ENCODE assay signal across 23 cellular contexts in genomic region chr17:38577645-38578173, GRCh38. TPM values are rescaled to one million over a fixed set of nuclear protein-coding genes. Genes with fewer than 3 reads are reported as not detected.
A peak's percentile ranks its signal among the peaks of the same experiment; 100 is the strongest.
DNase-seq lines count a peak whose midpoint lies in the region; ATAC-seq, FAIRE-seq and TF ChIP-seq lines count a peak whose summit lies in the region.
"Had no signal": no experiment of that assay in that cellular context is flagged by ENCODE, and none has a peak within 500 bp of the region (broad histone marks: within the 10 kb centered on the region; RNA-seq: fewer than 3 reads in every experiment).

No MANE protein-coding gene starts in this region.

- whole genome bisulfite sequencing in small intestine, 3 donors = 34 to 43% (median 40%) methylated on average over 11 to 12 of the region's 12 CpGs

- peak overlapping the region; percentile 19 for H3K4me3 Mint-ChIP-seq in chondrocyte (ENCODE audit: unreplicated experiment)
- H3K4me3 Mint-ChIP-seq in naive B cell = peak overlapping the region in 6 of 8 donors; percentile 9 to 77 (median 27)
- no peak overlapping the region for H3K4me3 Mint-ChIP-seq in activated T-helper 2 cell treated with anti-CD3 and anti-CD28 coated beads, Interferon-gamma antibody, Interleukin-2, Interleukin-4, amounts not matched to agents 10 μg/mL and 5 μg/mL and 100 μg/mL, durations not matched to agents 14 hours and 24 hours and 36 hours (ENCODE audit: low read depth)
- H3K4me3 Mint-ChIP-seq: activated naive CD4-positive, alpha-beta T cell treated with anti-CD3 and anti-CD28 coated beads, Interleukin-2, amount 10 ng/mL, durations not matched to agents 7 days and 5 days had no signal

- H3K4me1 Mint-ChIP-seq in chondrocyte (ENCODE audit: low read depth) (peaks cover 31% of the 10 kb centered on the region), naive B cell (peaks cover 16 to 21% (median 17%) of the 10 kb centered on the region in 3 donors)
- no peaks in the 10 kb centered on the region for H3K4me1 Mint-ChIP-seq in activated T-helper 2 cell treated with anti-CD3 and anti-CD28 coated beads, Interferon-gamma antibody, Interleukin-2, Interleukin-4, amounts not matched to agents 10 μg/mL and 5 μg/mL and 100 μg/mL, durations not matched to agents 14 hours and 24 hours and 36 hours (ENCODE audit: low read depth)

- no peak overlapping the region for H3K27ac Mint-ChIP-seq in chondrocyte (ENCODE audit: unreplicated experiment)
- H3K27ac Mint-ChIP-seq in naive B cell = no peak overlapping the region
- H3K27ac Mint-ChIP-seq in activated T-helper 2 cell treated with anti-CD3 and anti-CD28 coated beads, Interferon-gamma antibody, Interleukin-2, Interleukin-4, amounts not matched to agents 10 μg/mL and 5 μg/mL and 100 μg/mL, durations not matched to agents 14 hours and 24 hours and 36 hours = no peak overlapping the region
- H3K27ac Mint-ChIP-seq: activated naive CD4-positive, alpha-beta T cell treated with anti-CD3 and anti-CD28 coated beads, Interleukin-2, amount 10 ng/mL, durations not matched to agents 7 days and 5 days; CD8-positive, alpha-beta memory T cell; naive thymus-derived CD4-positive, alpha-beta T cell had no signal

- no peaks in the 10 kb centered on the region for H3K9me3 Mint-ChIP-seq in chondrocyte (ENCODE audit: low read depth)
- H3K9me3 Mint-ChIP-seq in naive B cell = peaks cover 0 to 1% (median 0%) of the 10 kb centered on the region in 7 donors
- no peaks in the 10 kb centered on the region for H3K9me3 Mint-ChIP-seq in activated T-helper 2 cell treated with anti-CD3 and anti-CD28 coated beads, Interferon-gamma antibody, Interleukin-2, Interleukin-4, amounts not matched to agents 10 μg/mL and 5 μg/mL and 100 μg/mL, durations not matched to agents 14 hours and 24 hours and 36 hours
- H3K9me3 Mint-ChIP-seq: activated naive CD4-positive, alpha-beta T cell treated with anti-CD3 and anti-CD28 coated beads, Interleukin-2, amount 10 ng/mL, durations not matched to agents 7 days and 5 days; CD8-positive, alpha-beta memory T cell had no signal

- H3K9me3 ChIP-seq in left ventricle myocardium inferior (replicated peaks) (no peaks in the 10 kb centered on the region), small intestine (ENCODE audit: control insufficient read depth, low read depth) (no peaks in the 10 kb centered on the region)
- H3K9me3 ChIP-seq: colonic mucosa, thyroid gland had no signal

- H3K4me1 ChIP-seq in left ventricle myocardium inferior (peaks cover 20% of the 10 kb centered on the region), small intestine (ENCODE audit: control insufficient read depth in 2 of 2, insufficient read depth in 1 of 2, low read depth in 1 of 2, low read length in 1 of 2) (no peaks in the 10 kb centered on the region)
- H3K4me1 ChIP-seq: colonic mucosa had no signal

- no peak for FAIRE-seq in small intestine (lab: Jason Lieb, UNC)
- FAIRE-seq: frontal cortex, TTC549 had no signal

- TF ChIP-seq CTCF in left ventricle myocardium inferior (IDR thresholded peaks at IDR 0.05; ENCODE audit: borderline replicate concordance) = no peak
- TF ChIP-seq CTCF in chondrocyte (IDR thresholded peaks at IDR 0.05) = no peak
- TF ChIP-seq CTCF in GM20000 (IDR thresholded peaks at IDR 0.05; ENCODE audit: extremely low read depth, missing control alignments) = no peak

- H3K36me3 Mint-ChIP-seq in chondrocyte (ENCODE audit: low read depth) (no peaks in the 10 kb centered on the region), naive B cell (peaks cover 0 to 11% of the 10 kb centered on the region in 2 donors)
- H3K36me3 Mint-ChIP-seq in activated T-helper 2 cell treated with anti-CD3 and anti-CD28 coated beads, Interferon-gamma antibody, Interleukin-2, Interleukin-4, amounts not matched to agents 10 μg/mL and 5 μg/mL and 100 μg/mL, durations not matched to agents 14 hours and 24 hours and 36 hours (ENCODE audit: low read depth) = no peaks in the 10 kb centered on the region
- H3K36me3 Mint-ChIP-seq: activated naive CD4-positive, alpha-beta T cell treated with anti-CD3 and anti-CD28 coated beads, Interleukin-2, amount 10 ng/mL, durations not matched to agents 7 days and 5 days had no signal

- no peak for DNase-seq in left ventricle myocardium inferior
- DNase-seq in cardiac septum (ENCODE audit: low spot score) = no peak
- no peak for DNase-seq in chondrocyte (ENCODE audit: low spot score)
- no peak for DNase-seq in naive B cell
- no peak for DNase-seq in GM20000 (ENCODE audit: low spot score)
- no peak for DNase-seq in activated T-helper 2 cell treated with anti-CD3 and anti-CD28 coated beads, Interferon-gamma antibody, Interleukin-2, Interleukin-4, amounts not matched to agents 10 μg/mL and 5 μg/mL and 100 μg/mL, durations not matched to agents 14 hours and 24 hours and 36 hours (ENCODE audit: low spot score)
- no peak for DNase-seq in small intestine
- DNase-seq: activated CD4-positive, alpha-beta T cell treated with anti-CD3 and anti-CD28 coated beads, Interleukin-2, amount 50 U/mL, for 48 hours; activated naive CD4-positive, alpha-beta T cell treated with anti-CD3 and anti-CD28 coated beads, Interleukin-2, amount 10 ng/mL, durations not matched to agents 7 days and 5 days; CD8-positive, alpha-beta memory T cell; colonic mucosa; naive thymus-derived CD4-positive, alpha-beta T cell; NCI-H2029 treated with DMSO at 0.1 percent for 48 hours; NCI-H748 treated with DMSO at 0.1 percent for 48 hours; thyroid gland had no signal

- peak overlapping the region; percentile 47 for H3K4me3 ChIP-seq in left ventricle myocardium inferior
- H3K4me3 ChIP-seq in small intestine (ENCODE audit: low read depth in 1 of 2, low read length in 2 of 2) = no peak overlapping the region
- H3K4me3 ChIP-seq: colonic mucosa, thyroid gland had no signal

- H3K27ac ChIP-seq in left ventricle myocardium inferior (replicated peaks) = no peak overlapping the region
- H3K27ac ChIP-seq in temporal lobe (ENCODE audit: low read depth, low read length) = peak overlapping the region; percentile 48
- no peak overlapping the region for H3K27ac ChIP-seq in small intestine (ENCODE audit: low read depth in 1 of 2, low read length in 1 of 2)
- H3K27ac ChIP-seq: colonic mucosa, parathyroid adenoma, RWPE1, thyroid gland had no signal

- no peaks in the 10 kb centered on the region for H3K36me3 ChIP-seq in left ventricle myocardium inferior
- H3K36me3 ChIP-seq in small intestine (ENCODE audit: control insufficient read depth in 2 of 2, insufficient read depth in 2 of 2, low read length in 2 of 2) = no peaks in the 10 kb centered on the region
- H3K36me3 ChIP-seq: colonic mucosa, thyroid gland had no signal

- H3K27me3 Mint-ChIP-seq in chondrocyte (ENCODE audit: low read depth) (peaks cover 57% of the 10 kb centered on the region), naive B cell (peaks cover 69 to 86% (median 85%) of the 10 kb centered on the region in 3 donors)
- peaks cover 84% of the 10 kb centered on the region for H3K27me3 Mint-ChIP-seq in activated T-helper 2 cell treated with anti-CD3 and anti-CD28 coated beads, Interferon-gamma antibody, Interleukin-2, Interleukin-4, amounts not matched to agents 10 μg/mL and 5 μg/mL and 100 μg/mL, durations not matched to agents 14 hours and 24 hours and 36 hours (ENCODE audit: low read depth)

- intact Hi-C loops in left ventricle myocardium inferior (cut with micrococcal nuclease) (no loop called here), cardiac septum (cut with DNase I) (no loop called here)
- intact Hi-C loops in activated T-helper 2 cell treated with anti-CD3 and anti-CD28 coated beads, Interferon-gamma antibody, Interleukin-2, Interleukin-4, amounts not matched to agents 10 μg/mL and 5 μg/mL and 100 μg/mL, durations not matched to agents 14 hours and 24 hours and 36 hours (cut with micrococcal nuclease) = no loop called here

- ATAC-seq in naive B cell (ENCODE audit: low read depth in 2 of 2) = no peak
- ATAC-seq: activated CD4-positive, CD25-positive, alpha-beta regulatory T cell treated with anti-CD3 and anti-CD28 coated beads, Interleukin-2, amount 50 U/mL, for 24 hours; esophagus mucosa; left lobe of liver; naive thymus-derived CD4-positive, alpha-beta T cell had no signal

- H3K27me3 ChIP-seq in left ventricle myocardium inferior (ENCODE audit: low read depth) (peaks cover 96% of the 10 kb centered on the region), small intestine (ENCODE audit: control insufficient read depth in 2 of 2, insufficient read depth in 2 of 2, low read length in 2 of 2) (peaks cover 0 to 63% of the 10 kb centered on the region in 2 donors)

RNA-seq across cellular contexts. Expression of gene SRCIN1, which starts 28.0 kb away (rescaled TPM):
- total RNA-seq in left ventricle myocardium inferior = 2.0 TPM
- 6.2 TPM for total RNA-seq in cardiac septum
- 0.30 to 0.51 TPM in 2 of 3 replicates, not detected in the other for total RNA-seq in chondrocyte
- not detected for polyA plus RNA-seq in naive B cell (ENCODE audit: low read depth in 6 of 6)
- total RNA-seq in temporal lobe = 29.0 TPM
- 0.14 and 0.16 TPM in 2 replicates for total RNA-seq in activated T-helper 2 cell treated with anti-CD3 and anti-CD28 coated beads, Interferon-gamma antibody, Interleukin-2, Interleukin-4, amounts not matched to agents 10 μg/mL and 5 μg/mL and 100 μg/mL, durations not matched to agents 14 hours and 24 hours and 36 hours
- polyA plus RNA-seq in small intestine = 1 to 10 TPM in 1 of 3 donors, under 1 TPM in 2; 0.45 to 1.4 (median 0.54) TPM
- polyA plus RNA-seq: CD8-positive, alpha-beta memory T cell; naive thymus-derived CD4-positive, alpha-beta T cell had no signal
